Comparison of ENCODE assay signal across 11 cellular contexts in genomic region chr14:32102152-32102787, GRCh38. TPM values are rescaled to one million over a fixed set of nuclear protein-coding genes. Genes with fewer than 3 reads are reported as not detected.
DNase-seq lines count a peak whose midpoint lies in the region; ATAC-seq lines count a peak whose summit lies in the region.
"Had no signal": no experiment of that assay in that cellular context is flagged by ENCODE, and none has a peak within 500 bp of the region (broad histone marks: within the 10 kb centered on the region; RNA-seq: fewer than 3 reads in every experiment).

No MANE protein-coding gene starts in this region.

- ATAC-seq in GM18519 (IDR thresholded peaks at IDR 0.05; ENCODE audit: low FRiP score, unreplicated experiment), result peak; percentile 81
- peak; percentile 81 for ATAC-seq in GM21723 (IDR thresholded peaks at IDR 0.05; ENCODE audit: unreplicated experiment)
- peak; percentile 67 for ATAC-seq in HG03558 (IDR thresholded peaks at IDR 0.05; ENCODE audit: extremely low read depth, unreplicated experiment)
- peak; percentile 74 for ATAC-seq in effector memory CD8-positive, alpha-beta T cell (replicated peaks)
- no peak for ATAC-seq in HG03439 (IDR thresholded peaks at IDR 0.05; ENCODE audit: unreplicated experiment)

- peaks cover 15 to 26% of the 10 kb centered on the region in 2 donors for H3K4me1 Mint-ChIP-seq in effector memory CD8-positive, alpha-beta T cell (ENCODE audit: low read depth in 2 of 2)

- H3K9me3 Mint-ChIP-seq in effector memory CD8-positive, alpha-beta T cell, result no peaks in the 10 kb centered on the region

- H3K36me3 Mint-ChIP-seq in effector memory CD8-positive, alpha-beta T cell (ENCODE audit: insufficient read depth), result no peaks in the 10 kb centered on the region

- H3K27me3 Mint-ChIP-seq in effector memory CD8-positive, alpha-beta T cell, result no peaks in the 10 kb centered on the region

- H3K4me3 Mint-ChIP-seq in effector memory CD8-positive, alpha-beta T cell, result peak overlapping the region in 1 of 2 donors; percentile 16

- no peak for DNase-seq in effector memory CD8-positive, alpha-beta T cell
- DNase-seq in mucosa of gallbladder (ENCODE audit: low spot score), result no peak
- no peak for DNase-seq in NCI-H510A (lab: John Stamatoyannopoulos, UW)
- no peak for DNase-seq in stimulated activated naive CD4-positive, alpha-beta T cell treated with Interleukin-2 at 50 U/mL for 16 hours (lab: John Stamatoyannopoulos, UW)
- DNase-seq: NCI-H1105 treated with DMSO at 0.1 percent for 48 hours, T1000, upper lobe of left lung had no signal

- no peak overlapping the region for H3K27ac Mint-ChIP-seq in effector memory CD8-positive, alpha-beta T cell

RNA-seq across cellular contexts. Expression of gene ARHGAP5, which starts 25.2 kb away (rescaled TPM):
- 134 TPM for total RNA-seq in mucosa of gallbladder
